In the genomic region with DNA sequence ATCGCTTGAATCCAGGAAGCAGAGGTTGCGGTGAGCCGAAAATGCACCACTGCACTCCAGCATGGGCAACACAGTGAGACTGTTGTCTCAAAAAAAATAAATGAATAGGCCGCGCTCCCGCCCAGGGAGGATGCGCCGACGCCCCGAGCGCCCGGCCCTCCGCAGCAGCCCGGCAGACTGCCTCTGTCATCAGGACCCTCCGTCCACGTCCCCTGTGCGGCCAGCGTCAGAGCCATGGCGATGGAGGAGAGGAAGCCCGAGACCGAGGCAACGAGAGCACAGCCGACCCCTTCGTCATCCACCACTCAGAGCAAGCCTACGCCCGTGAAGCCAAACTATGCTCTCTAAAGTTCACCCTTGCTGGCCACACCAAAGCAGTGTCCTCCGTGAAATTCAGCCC, we compare ENCODE assay signal across 15 cellular contexts. TPM values are rescaled to one million over a fixed set of nuclear protein-coding genes. Genes with fewer than 3 reads are reported as not detected.
DNase-seq lines count a peak whose midpoint lies in the region; ATAC-seq, FAIRE-seq and TF ChIP-seq lines count a peak whose summit lies in the region.
"Had no signal": no experiment of that assay in that cellular context is flagged by ENCODE, and none has a peak within 500 bp of the region (broad histone marks: within the 10 kb centered on the region; RNA-seq: fewer than 3 reads in every experiment).

No MANE protein-coding gene starts in this region.

- no peak overlapping the region for H3K4me3 ChIP-seq in HL-60 (replicated peaks; ENCODE audit: insufficient read depth, low read length)
- H3K4me3 ChIP-seq in H1 (ENCODE audit: extremely low read depth in 1 of 4, insufficient read depth in 2 of 4, low read depth in 3 of 4, low read length in 4 of 4): no peak overlapping the region
- H3K4me3 ChIP-seq in neutrophil (ENCODE audit: low read depth in 1 of 2, low read length in 1 of 2): peak overlapping the region in 1 of 2 experiments; percentile 55
- H3K4me3 ChIP-seq: BLaER1, GM23248 had no signal

- no peak overlapping the region for H2BK5ac ChIP-seq in H1 (ENCODE audit: low read depth, low read length)

- no peaks in the 10 kb centered on the region for H3K79me1 ChIP-seq in H1 (ENCODE audit: low read depth, low read length)

- no peaks in the 10 kb centered on the region for H4K20me1 ChIP-seq in H1 (replicated peaks in 1 of 2; ENCODE audit: control insufficient read depth in 1 of 2, insufficient read depth in 2 of 2, low read length in 2 of 2)
- H4K20me1 ChIP-seq: BLaER1 had no signal

- TF ChIP-seq POLR2A in H1 (IDR thresholded peaks at IDR 0.05; ENCODE audit: control extremely low read depth in 1 of 2, low read depth in 2 of 2, low read length in 2 of 2): no peak

- H3K9me3 ChIP-seq in H1 (ENCODE audit: insufficient read depth in 2 of 2, low read depth in 1 of 2, low read length in 1 of 2) (0 out of 4 replicates have a peak, but pooled peaks cover 0 to 2% of the 10 kb centered on the region in 2 experiments), neutrophil (no peaks in the 10 kb centered on the region)

- POLR2A ChIA-PET in H1 (lab: Charles Lee; ENCODE audit: partially characterized antibody): interaction anchor here (0.8 to 1.5 kb wide), 4 partner anchors 21 to 46 kb away, joined by 3 to 5 read pairs (median 4); a partner anchor contains a TSS

- WGBS in H1 (ENCODE audit: extremely low coverage in 1 of 2, insufficient coverage in 1 of 2, insufficient read length in 1 of 2, insufficient replicate concordance in 2 of 2, low coverage in 1 of 2, low lambda C conversion rate in 2 of 2, missing lambda C conversion rate in 1 of 2), 2 experiments: 97% methylated on average over 14 of the region's 27 CpGs; no CpG with 5 or more reads in 1 of the 2 experiments

- no peak overlapping the region for H2AK5ac ChIP-seq in H1 (ENCODE audit: low read depth, low read length)

- no peaks in the 10 kb centered on the region for H3K79me2 ChIP-seq in H1 (ENCODE audit: control insufficient read depth in 1 of 2, insufficient read depth in 2 of 2, low read length in 2 of 2)

- H4K5ac ChIP-seq in H1 (ENCODE audit: insufficient read length, low read depth, low read length): no peak overlapping the region

- H3K36me3 Mint-ChIP-seq in CD14-positive monocyte: peaks cover 9 to 12% of the 10 kb centered on the region in 2 donors

- H3K4me1 ChIP-seq in H1 (replicated peaks in 1 of 4; ENCODE audit: control insufficient read depth in 3 of 4, insufficient read depth in 4 of 4, low read length in 3 of 4) (no peaks in the 10 kb centered on the region), neutrophil (ENCODE audit: control insufficient read depth in 1 of 2, insufficient read depth in 1 of 2, low read depth in 1 of 2, low read length in 1 of 2) (peaks cover 23 to 29% of the 10 kb centered on the region in 2 experiments)
- H3K4me1 ChIP-seq: BLaER1 had no signal

- H3K27ac Mint-ChIP-seq in CD14-positive monocyte: peak overlapping the region in 5 of 7 donors; percentile 63 to 90 (median 85)
- H3K27ac Mint-ChIP-seq: CD8-positive, alpha-beta T cell; H9 had no signal

- H3K9me3 Mint-ChIP-seq in CD14-positive monocyte: peaks cover 0 to 2% (median 0%) of the 10 kb centered on the region in 7 donors

- H3K4me2 ChIP-seq in H1 (ENCODE audit: insufficient read depth in 1 of 2, low read depth in 2 of 2, low read length in 2 of 2): no peak overlapping the region
- H3K4me2 ChIP-seq: BLaER1 had no signal

- peak overlapping the region; percentile 86 for H3K27ac ChIP-seq in HL-60 (replicated peaks)
- no peak overlapping the region for H3K27ac ChIP-seq in H1 (ENCODE audit: low read depth, low read length)
- peak overlapping the region; percentile 77 for H3K27ac ChIP-seq in neutrophil
- H3K27ac ChIP-seq: BLaER1, GM23248 had no signal

- H3K23me2 ChIP-seq in H1 (ENCODE audit: low read depth, low read length): no peaks in the 10 kb centered on the region

- no peak overlapping the region for H3K4ac ChIP-seq in H1 (replicated peaks; ENCODE audit: insufficient read length, low read depth, low read length)

- no peak overlapping the region for H3K9ac ChIP-seq in H1 (replicated peaks in 1 of 4; ENCODE audit: extremely low read depth in 1 of 4, low read depth in 3 of 4, low read length in 3 of 4)
- H3K9ac ChIP-seq: BLaER1, GM23248 had no signal

- peaks cover 0 to 5% (median 0%) of the 10 kb centered on the region in 3 donors for H3K27me3 Mint-ChIP-seq in CD14-positive monocyte (ENCODE audit: low read depth in 3 of 3)

- no peak overlapping the region for H3K18ac ChIP-seq in H1 (ENCODE audit: extremely low read depth, low read length)

- H3K4me3 Mint-ChIP-seq in CD14-positive monocyte: no peak overlapping the region
- H3K4me3 Mint-ChIP-seq: CD8-positive, alpha-beta T cell; H9 had no signal

- no peak for TF ChIP-seq CTCF in CD14-positive monocyte (IDR thresholded peaks at IDR 0.05)
- TF ChIP-seq CTCF in HL-60 (IDR thresholded peaks at IDR 0.05; ENCODE audit: insufficient read depth, low read length): no peak
- TF ChIP-seq CTCF in H1 (IDR thresholded peaks at IDR 0.05; ENCODE audit: control extremely low read depth in 1 of 3, insufficient read depth in 1 of 3, low read depth in 1 of 3, low read length in 3 of 3): no peak
- no peak for TF ChIP-seq CTCF in neutrophil (IDR thresholded peaks at IDR 0.05)

- H3K27me3 ChIP-seq in HL-60 (ENCODE audit: insufficient read depth, poor library complexity, severe bottlenecking) (no peaks in the 10 kb centered on the region), H1 (replicated peaks in 1 of 4; ENCODE audit: control insufficient read depth in 3 of 4, extremely low read depth in 1 of 4, insufficient read depth in 3 of 4, low read length in 3 of 4) (no peaks in the 10 kb centered on the region), neutrophil (no peaks in the 10 kb centered on the region)
- H3K27me3 ChIP-seq: BLaER1 had no signal

- no peak for FAIRE-seq in H1 (lab: Jason Lieb, UNC)

- H4K91ac ChIP-seq in H1 (replicated peaks; ENCODE audit: insufficient read length, low read length): no peak overlapping the region

- no peak overlapping the region for H2BK12ac ChIP-seq in H1 (ENCODE audit: low read depth, low read length)

- DNase-seq in CD14-positive monocyte (ENCODE audit: low spot score) (no peak), HL-60 (ENCODE audit: low read depth in 1 of 2, low spot score in 1 of 2) (no peak), H1 (ENCODE audit: low read depth in 1 of 2, low spot score in 2 of 2) (peak in 1 of 2 experiments; percentile 36)
- no peak for DNase-seq in activated CD4-positive, alpha-beta T cell treated with anti-CD3 and anti-CD28 coated beads, Interleukin-2, amount 50 U/mL, for 48 hours
- no peak for DNase-seq in stimulated activated CD4-positive, alpha-beta T cell treated with anti-CD3 and anti-CD28 coated beads, Interleukin-4, amount 100 ng/mL, for 24 hours
- DNase-seq: 8988T; Calu3; CD8-positive, alpha-beta T cell; DMS79 treated with DMSO at 0.1 percent for 48 hours; GF-D8; GM23248; H9 had no signal

- CTCF ChIA-PET in H1 (lab: Charles Lee; ENCODE audit: partially characterized antibody): interaction anchor here (1.3 to 1.6 kb wide), 2 partner anchors 11 to 44 kb away, joined by 4 to 6 read pairs; no protein-coding TSS in a partner anchor

- intact Hi-C loops in CD14-positive monocyte (cut with micrococcal nuclease): loop anchor here in 1 of 2 donors (5.0 kb wide), 1 partner anchor 47 kb away; a partner anchor contains a TSS

- no peak overlapping the region for H4K8ac ChIP-seq in H1 (ENCODE audit: extremely low read depth, insufficient read depth, low read length)

- TF ChIP-seq RAD21 in H1 (IDR thresholded peaks at IDR 0.05 in 1 of 2, conservative IDR thresholded peaks at IDR 0.05 in 1 of 2; ENCODE audit: low read depth in 2 of 2, low read length in 2 of 2): no peak

- H3K56ac ChIP-seq in H1 (replicated peaks; ENCODE audit: insufficient read length, low read depth, low read length): no peak overlapping the region

- H3K36me3 ChIP-seq in H1 (ENCODE audit: control insufficient read depth in 2 of 4, insufficient read depth in 4 of 4, low read length in 3 of 4) (peaks cover 0 to 4% (median 1%) of the 10 kb centered on the region in 4 experiments; a peak in 2 of 8 replicates), neutrophil (peaks cover 5% of the 10 kb centered on the region)

- 0 out of 2 replicates have a peak overlapping the region, but pooled peaks have one; percentile 35 for H2AFZ ChIP-seq in H1 (ENCODE audit: low read length)
- H2AFZ ChIP-seq: GM23248 had no signal

- H2BK120ac ChIP-seq in H1 (replicated peaks; ENCODE audit: low read depth, low read length): no peak overlapping the region

- H2BK20ac ChIP-seq in H1 (ENCODE audit: low read length): no peak overlapping the region

- TF ChIP-seq EP300 in H1 (IDR thresholded peaks at IDR 0.05; ENCODE audit: borderline replicate concordance in 1 of 2, low read depth in 2 of 2, low read length in 2 of 2): no peak

- H3K14ac ChIP-seq in H1 (ENCODE audit: insufficient read length): no peak overlapping the region

- H2BK15ac ChIP-seq in H1 (ENCODE audit: low read length): no peak overlapping the region

- ATAC-seq in HG03039 (IDR thresholded peaks at IDR 0.05; ENCODE audit: unreplicated experiment): no peak
- ATAC-seq: CD8-positive, alpha-beta T cell had no signal

- peaks cover 26% of the 10 kb centered on the region for H3K4me1 Mint-ChIP-seq in CD14-positive monocyte
- H3K4me1 Mint-ChIP-seq: H9 had no signal

- no peak overlapping the region for H3K23ac ChIP-seq in H1 (ENCODE audit: insufficient read length)

RNA-seq across cellular contexts. Expression of a gene that starts 21.4 kb away (rescaled TPM):
- polyA plus RNA-seq in CD14-positive monocyte (1 to 10 TPM; 7.2 to 7.8 TPM), H1 (2011; rRNA removed) (7.5 and 10.5 TPM in 2 replicates)
- 19.8 and 24.9 TPM in 2 replicates for total RNA-seq in H1 (2021; fragmentation: NEBNext Ultra II Directional; extraction: Animal tissue kit (Norgen Biotek cat#: 25700))
- polyA plus RNA-seq in H1 (2011; cell fraction: cytosol; rRNA removed): 14.7 TPM
- 5.3 TPM for polyA plus RNA-seq in H1 (2011; cell fraction: nucleus; rRNA removed)
- 11.9 to 23.5 TPM (median 14.2 TPM) in 4 replicates for polyA plus RNA-seq in H1 (2012, experiment 1 of 2)
- polyA plus RNA-seq in H1 (2012, experiment 2 of 2): 4.9 TPM
- 20.8 TPM for polyA plus RNA-seq in H1 (2013, experiment 1 of 2)
- polyA plus RNA-seq in H1 (2013, experiment 2 of 2): 18.8 TPM
- 10.2 and 13.3 TPM in 2 replicates for polyA minus RNA-seq in H1 (2011; rRNA and poly(A)+ RNA removed)
- polyA minus RNA-seq in H1 (2011; cell fraction: cytosol; rRNA and poly(A)+ RNA removed): 15.6 TPM
- polyA minus RNA-seq in H1 (2011; cell fraction: nucleus; rRNA and poly(A)+ RNA removed): 18.3 TPM

RNA-seq across cellular contexts. Expression of a gene that starts 21.5 kb away (rescaled TPM):
- polyA plus RNA-seq in CD14-positive monocyte: 100 to 1,000 TPM; 821 to 828 TPM
- total RNA-seq in H1 (2021; fragmentation: NEBNext Ultra II Directional; extraction: Animal tissue kit (Norgen Biotek cat#: 25700)): 1,161 and 1,163 TPM in 2 replicates
- polyA plus RNA-seq in H1 (2011; rRNA removed): 427 and 1,184 TPM in 2 replicates
- 1,821 TPM for polyA plus RNA-seq in H1 (2011; cell fraction: cytosol; rRNA removed)
- 333 TPM for polyA plus RNA-seq in H1 (2011; cell fraction: nucleus; rRNA removed)
- 826 to 1,542 TPM (median 1,147 TPM) in 4 replicates for polyA plus RNA-seq in H1 (2012, experiment 1 of 2)
- polyA plus RNA-seq in H1 (2012, experiment 2 of 2): 3,492 TPM
- 2,151 TPM for polyA plus RNA-seq in H1 (2013, experiment 1 of 2)
- polyA plus RNA-seq in H1 (2013, experiment 2 of 2): 2,199 TPM
- 111 and 181 TPM in 2 replicates for polyA minus RNA-seq in H1 (2011; rRNA and poly(A)+ RNA removed)
- polyA minus RNA-seq in H1 (2011; cell fraction: cytosol; rRNA and poly(A)+ RNA removed): 653 TPM
- 338 TPM for polyA minus RNA-seq in H1 (2011; cell fraction: nucleus; rRNA and poly(A)+ RNA removed)

RNA-seq across cellular contexts. Expression of a gene that starts 47.0 kb away (rescaled TPM):
- polyA plus RNA-seq in CD14-positive monocyte: 10 to 100 TPM; 16.7 to 19.7 TPM
- 126 and 128 TPM in 2 replicates for total RNA-seq in H1 (2021; fragmentation: NEBNext Ultra II Directional; extraction: Animal tissue kit (Norgen Biotek cat#: 25700))
- polyA plus RNA-seq in H1 (2011; rRNA removed): 32.0 and 46.9 TPM in 2 replicates
- 53.6 TPM for polyA plus RNA-seq in H1 (2011; cell fraction: cytosol; rRNA removed)
- 10.1 TPM for polyA plus RNA-seq in H1 (2011; cell fraction: nucleus; rRNA removed)
- polyA plus RNA-seq in H1 (2012, experiment 1 of 2): 62.6 to 98.4 TPM (median 70.7 TPM) in 4 replicates
- 7.9 TPM for polyA plus RNA-seq in H1 (2012, experiment 2 of 2)
- polyA plus RNA-seq in H1 (2013, experiment 1 of 2): 44.3 TPM
- 45.6 TPM for polyA plus RNA-seq in H1 (2013, experiment 2 of 2)
- polyA minus RNA-seq in H1 (2011; rRNA and poly(A)+ RNA removed): 34.7 and 39.0 TPM in 2 replicates
- 50.7 TPM for polyA minus RNA-seq in H1 (2011; cell fraction: cytosol; rRNA and poly(A)+ RNA removed)
- polyA minus RNA-seq in H1 (2011; cell fraction: nucleus; rRNA and poly(A)+ RNA removed): 16.2 TPM
